ENCODE assay signal across 9 cellular contexts in genomic region chr7:5284304-5285281, GRCh38. TPM values are rescaled to one million over a fixed set of nuclear protein-coding genes. Genes with fewer than 3 reads are reported as not detected.
DNase-seq lines count a peak whose midpoint lies in the region; ATAC-seq and TF ChIP-seq lines count a peak whose summit lies in the region.
"Had no signal": no experiment of that assay in that cellular context is flagged by ENCODE, and none has a peak within 500 bp of the region (broad histone marks: within the 10 kb centered on the region; RNA-seq: fewer than 3 reads in every experiment).

No MANE protein-coding gene starts in this region.

- ATAC-seq in HCT116 (peak; percentile 78), GM18520 (IDR thresholded peaks at IDR 0.05; ENCODE audit: unreplicated experiment) (no peak), HG02623 (IDR thresholded peaks at IDR 0.05; ENCODE audit: unreplicated experiment) (no peak)
- ATAC-seq in naive thymus-derived CD4-positive, alpha-beta T cell, result no peak

- no peaks in the 10 kb centered on the region for H3K9me3 Mint-ChIP-seq in naive thymus-derived CD4-positive, alpha-beta T cell

- H2AFZ ChIP-seq in HCT116 (ENCODE audit: low read depth, low read length, poor library complexity, severe bottlenecking), result no peak overlapping the region

- H3K4me1 Mint-ChIP-seq in naive thymus-derived CD4-positive, alpha-beta T cell, result peaks cover 0 to 2% (median 0%) of the 10 kb centered on the region in 7 donors

- peak overlapping the region in 9 of 10 donors; percentile 14 to 52 (median 40) for H3K4me3 Mint-ChIP-seq in naive thymus-derived CD4-positive, alpha-beta T cell

- CTCF ChIA-PET in HCT116 (lab: Charles Lee), result interaction anchor here (0.9 to 2.0 kb wide), 3 partner anchors 40 to 141 kb away, joined by 3 to 16 read pairs (median 5); no protein-coding TSS in a partner anchor
- CTCF ChIA-PET in naive thymus-derived CD4-positive, alpha-beta T cell (lab: Charles Lee), result no interaction called here

- no peak overlapping the region for H3K4me3 ChIP-seq in HCT116 (replicated peaks in 1 of 2; ENCODE audit: low read depth in 1 of 2, low read length in 2 of 2)
- no peak overlapping the region for H3K4me3 ChIP-seq in naive thymus-derived CD4-positive, alpha-beta T cell (ENCODE audit: low read length)

- intact Hi-C loops in HCT116 (cut with micrococcal nuclease), result loop anchor here (1.0 kb wide), 1 partner anchor 44 kb away; no protein-coding TSS in a partner anchor
- intact Hi-C loops in naive thymus-derived CD4-positive, alpha-beta T cell (cut with micrococcal nuclease), result no loop called here

- no peak overlapping the region for H3K9ac ChIP-seq in HCT116 (ENCODE audit: low read length)
- H3K9ac ChIP-seq: KMS-11 had no signal

- H3K79me2 ChIP-seq in HCT116 (ENCODE audit: insufficient read depth, low read length), result no peaks in the 10 kb centered on the region

- DNase-seq in COLO829 (ENCODE audit: low spot score) (peak; percentile 24), HCT116 (ENCODE audit: low read depth, low spot score) (peak; percentile 54), NCI-H774 (lab: John Stamatoyannopoulos, UW) (peak; percentile 75), cerebellar cortex (ENCODE audit: low spot score) (peak; percentile 70), GOT3 (lab: John Stamatoyannopoulos, UW) (no peak)
- DNase-seq in naive thymus-derived CD4-positive, alpha-beta T cell, result no peak

- 0 out of 4 replicates have a peak, but pooled peaks cover 0 to 2% of the 10 kb centered on the region in 2 experiments for H3K36me3 ChIP-seq in HCT116 (ENCODE audit: control insufficient read depth in 1 of 2, insufficient read depth in 2 of 2, low read length in 2 of 2)
- H3K36me3 ChIP-seq in naive thymus-derived CD4-positive, alpha-beta T cell (ENCODE audit: control insufficient read depth in 2 of 3, insufficient read depth in 3 of 3, low read length in 3 of 3), result no peaks in the 10 kb centered on the region

- H3K4me1 ChIP-seq in HCT116 (ENCODE audit: control insufficient read depth in 1 of 2, insufficient read depth in 2 of 2, low read length in 2 of 2), result peaks cover 12 to 22% of the 10 kb centered on the region in 2 experiments
- no peaks in the 10 kb centered on the region for H3K4me1 ChIP-seq in naive thymus-derived CD4-positive, alpha-beta T cell (ENCODE audit: control insufficient read depth in 2 of 2, insufficient read depth in 2 of 2, low read length in 2 of 2)

- no peaks in the 10 kb centered on the region for H3K36me3 Mint-ChIP-seq in naive thymus-derived CD4-positive, alpha-beta T cell

- H3K27ac ChIP-seq in HCT116 (ENCODE audit: low read depth, low read length), result peak overlapping the region; percentile 33; the same call in 1 of the 2 replicates
- H3K27ac ChIP-seq in naive thymus-derived CD4-positive, alpha-beta T cell (ENCODE audit: low read depth, low read length), result no peak overlapping the region
- H3K27ac ChIP-seq: KMS-11 had no signal

- RAD21 ChIA-PET in HCT116 (lab: Charles Lee; ENCODE audit: low non-redundant PET in 1 of 2, low total read pairs in 2 of 2, uncharacterized antibody in 2 of 2, unreplicated experiment in 2 of 2), result interaction anchor here (1.0 kb wide), 2 partner anchors 44 to 45 kb away, joined by 3 to 8 read pairs; no protein-coding TSS in a partner anchor

- H3K27me3 ChIP-seq in HCT116 (ENCODE audit: insufficient read depth, low read length), result no peaks in the 10 kb centered on the region
- H3K27me3 ChIP-seq in naive thymus-derived CD4-positive, alpha-beta T cell (ENCODE audit: control insufficient read depth in 2 of 2, insufficient read depth in 2 of 2, low read length in 2 of 2), result no peaks in the 10 kb centered on the region

- peaks cover 5 to 28% (median 5%) of the 10 kb centered on the region in 5 donors for H3K27me3 Mint-ChIP-seq in naive thymus-derived CD4-positive, alpha-beta T cell

- peak; percentile 68 for TF ChIP-seq RAD21 in HCT116 (IDR thresholded peaks at IDR 0.05; ENCODE audit: low read depth)

- peak overlapping the region; percentile 55 for H3K4me2 ChIP-seq in HCT116 (ENCODE audit: low read length)

- no peaks in the 10 kb centered on the region for H3K9me2 ChIP-seq in HCT116 (ENCODE audit: insufficient read depth)

- H3K27ac Mint-ChIP-seq in naive thymus-derived CD4-positive, alpha-beta T cell, result no peak overlapping the region

- no peak for TF ChIP-seq POLR2A in HCT116 (IDR thresholded peaks at IDR 0.05; ENCODE audit: borderline replicate concordance, extremely low read depth, insufficient read depth, insufficient read length)

- no peaks in the 10 kb centered on the region for H4K20me1 ChIP-seq in HCT116 (ENCODE audit: insufficient read depth)

- TSS peak; percentile 34 for BruUV-seq in HCT116 (replicated peaks; lab: Mats Ljungman, UMichigan)

- POLR2A ChIA-PET in HCT116 (lab: Charles Lee), result interaction anchor here (0.6 kb wide), 1 partner anchor 40 kb away, joined by 4 read pairs; no protein-coding TSS in a partner anchor
- POLR2A ChIA-PET in naive thymus-derived CD4-positive, alpha-beta T cell (lab: Charles Lee), result no interaction called here

- no peaks in the 10 kb centered on the region for H3K9me3 ChIP-seq in HCT116 (ENCODE audit: control insufficient read depth in 1 of 2, insufficient read depth in 1 of 2, low read depth in 1 of 2, low read length in 2 of 2)
- H3K9me3 ChIP-seq in naive thymus-derived CD4-positive, alpha-beta T cell (ENCODE audit: control insufficient read depth in 2 of 3, low read length in 3 of 3), result no peaks in the 10 kb centered on the region

- TF ChIP-seq CTCF in HCT116 (IDR thresholded peaks at IDR 0.05 in 2 of 3, conservative IDR thresholded peaks at IDR 0.05 in 1 of 3; ENCODE audit: borderline replicate concordance in 1 of 3, insufficient read depth in 1 of 3, low read depth in 2 of 3, low read length in 2 of 3), result peak; percentile 32 to 58 (median 54); a peak in 4 of 6 replicates

TF ChIP-seq in HCT116, 20 proteins besides CTCF, POLR2A, EP300 and RAD21 (continues in another document):
- TF ChIP-seq ZFX (IDR thresholded peaks at IDR 0.05), result no peak
- TF ChIP-seq EZH2 (IDR thresholded peaks at IDR 0.05), result no peak
- TF ChIP-seq JUND (IDR thresholded peaks at IDR 0.05), result no peak
- TF ChIP-seq, protein P1, sequence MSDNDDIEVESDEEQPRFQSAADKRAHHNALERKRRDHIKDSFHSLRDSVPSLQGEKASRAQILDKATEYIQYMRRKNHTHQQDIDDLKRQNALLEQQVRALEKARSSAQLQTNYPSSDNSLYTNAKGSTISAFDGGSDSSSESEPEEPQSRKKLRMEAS (IDR thresholded peaks at IDR 0.05), result no peak
- TF ChIP-seq, protein P2, sequence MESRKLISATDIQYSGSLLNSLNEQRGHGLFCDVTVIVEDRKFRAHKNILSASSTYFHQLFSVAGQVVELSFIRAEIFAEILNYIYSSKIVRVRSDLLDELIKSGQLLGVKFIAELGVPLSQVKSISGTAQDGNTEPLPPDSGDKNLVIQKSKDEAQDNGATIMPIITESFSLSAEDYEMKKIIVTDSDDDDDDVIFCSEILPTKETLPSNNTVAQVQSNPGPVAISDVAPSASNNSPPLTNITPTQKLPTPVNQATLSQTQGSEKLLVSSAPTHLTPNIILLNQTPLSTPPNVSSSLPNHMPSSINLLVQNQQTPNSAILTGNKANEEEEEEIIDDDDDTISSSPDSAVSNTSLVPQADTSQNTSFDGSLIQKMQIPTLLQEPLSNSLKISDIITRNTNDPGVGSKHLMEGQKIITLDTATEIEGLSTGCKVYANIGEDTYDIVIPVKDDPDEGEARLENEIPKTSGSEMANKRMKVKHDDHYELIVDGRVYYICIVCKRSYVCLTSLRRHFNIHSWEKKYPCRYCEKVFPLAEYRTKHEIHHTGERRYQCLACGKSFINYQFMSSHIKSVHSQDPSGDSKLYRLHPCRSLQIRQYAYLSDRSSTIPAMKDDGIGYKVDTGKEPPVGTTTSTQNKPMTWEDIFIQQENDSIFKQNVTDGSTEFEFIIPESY (IDR thresholded peaks at IDR 0.05; ENCODE audit: extremely low read depth, insufficient replicate concordance, low read length), result no peak
- TF ChIP-seq EZH2phosphoT487 (IDR thresholded peaks at IDR 0.05; ENCODE audit: borderline replicate concordance), result no peak
- no peak for TF ChIP-seq ZNF274 (IDR thresholded peaks at IDR 0.05; ENCODE audit: low read depth, low read length)
- TF ChIP-seq FOSL1 (IDR thresholded peaks at IDR 0.05; ENCODE audit: low read depth), result no peak
- no peak for TF ChIP-seq SP1 (IDR thresholded peaks at IDR 0.05; ENCODE audit: low read depth)
- no peak for TF ChIP-seq EGR1 (IDR thresholded peaks at IDR 0.05; ENCODE audit: low read depth)
- TF ChIP-seq REST (IDR thresholded peaks at IDR 0.05; ENCODE audit: low read depth), result no peak
- TF ChIP-seq POLR2AphosphoS5 (IDR thresholded peaks at IDR 0.05; ENCODE audit: low read depth, low read length), result no peak
- TF ChIP-seq ELF1 (IDR thresholded peaks at IDR 0.05; ENCODE audit: borderline replicate concordance, low read depth), result no peak
- TF ChIP-seq CEBPB (IDR thresholded peaks at IDR 0.05; ENCODE audit: low read depth), result no peak
- TF ChIP-seq CBX3 (IDR thresholded peaks at IDR 0.05; ENCODE audit: low read depth), result no peak

RNA-seq across cellular contexts. Expression of gene SLC29A4, which starts 1.9 kb away (rescaled TPM):
- total RNA-seq in HCT116 (2021; ENCODE audit: unreplicated experiment), result 24.5 TPM
- polyA plus RNA-seq in HCT116 (2012), result 21.2 and 27.5 TPM in 2 replicates
- total RNA-seq in naive thymus-derived CD4-positive, alpha-beta T cell, result 1 to 10 TPM in 1 of 5 experiments, under 1 TPM in 4; 0.11 to 1.3 (median 0.32) TPM
- under 1 TPM in 1 of 2 donors, not detected in 1; 0.38 TPM for polyA plus RNA-seq in naive thymus-derived CD4-positive, alpha-beta T cell

Comparison
In these comparisons a context has a peak if more than half of its experiments do, and no peak if none do; other contexts are left out.
1. DNase-seq: peak in COLO829 (single experiment), HCT116 (single experiment), NCI-H774 (single experiment) and cerebellar cortex (single experiment); none in naive thymus-derived CD4-positive, alpha-beta T cell (0 of 9) and GOT3 (single experiment).
2. RNA of gene SLC29A4, which starts 1.9 kb away (total RNA-seq): 24.5 TPM in HCT116 (single experiment); 0.11 to 1.3 TPM in naive thymus-derived CD4-positive, alpha-beta T cell; every median in the first group is over 10 times any median in the second.